Comparison of ENCODE assay signal across 10 cellular contexts in genomic region chrX:119617511-119618164, GRCh38. TPM values are rescaled to one million over a fixed set of nuclear protein-coding genes. Genes with fewer than 3 reads are reported as not detected.
DNase-seq lines count a peak whose midpoint lies in the region; ATAC-seq and TF ChIP-seq lines count a peak whose summit lies in the region.
"Had no signal": no experiment of that assay in that cellular context is flagged by ENCODE, and none has a peak within 500 bp of the region (broad histone marks: within the 10 kb centered on the region; RNA-seq: fewer than 3 reads in every experiment).

No MANE protein-coding gene starts in this region.

- DNase-seq in NOMO-1 (lab: John Stamatoyannopoulos, UW; ENCODE audit: unreplicated experiment in 2 of 2): peak; percentile 49 to 76
- peak; percentile 36 for DNase-seq in neural progenitor cell (ENCODE audit: low spot score)
- DNase-seq in SIG-M5 (lab: John Stamatoyannopoulos, UW): no peak
- no peak for DNase-seq in Ammon's horn (ENCODE audit: low spot score)
- DNase-seq in naive thymus-derived CD8-positive, alpha-beta T cell: no peak
- DNase-seq: NCI-H446 treated with DMSO at 0.1 percent for 48 hours had no signal

- no peaks in the 10 kb centered on the region for H3K9me3 ChIP-seq in neural progenitor cell (ENCODE audit: low read depth)

- no peak for TF ChIP-seq CTCF in neural progenitor cell (IDR thresholded peaks at IDR 0.05)

- no peak overlapping the region for H3K4me2 ChIP-seq in neural progenitor cell

- H3F3A ChIP-seq in neural progenitor cell (ENCODE audit: low read depth): no peaks in the 10 kb centered on the region

- peaks cover 3% of the 10 kb centered on the region for H3K36me3 Mint-ChIP-seq in neural progenitor cell
- H3K36me3 Mint-ChIP-seq in naive thymus-derived CD8-positive, alpha-beta T cell: peaks cover 0 to 33% (median 0%) of the 10 kb centered on the region in 3 donors

- H3K27ac Mint-ChIP-seq in neural progenitor cell: no peak overlapping the region
- H3K27ac Mint-ChIP-seq in naive thymus-derived CD8-positive, alpha-beta T cell: peak overlapping the region in 5 of 10 donors; percentile 4 to 69 (median 61)

- H3K27me3 ChIP-seq in neural progenitor cell: no peaks in the 10 kb centered on the region

- no peaks in the 10 kb centered on the region for H3K36me3 ChIP-seq in neural progenitor cell

- H3K4me3 Mint-ChIP-seq in neural progenitor cell: no peak overlapping the region
- peak overlapping the region in 1 of 10 donors; percentile 57 for H3K4me3 Mint-ChIP-seq in naive thymus-derived CD8-positive, alpha-beta T cell

- H4K20me1 ChIP-seq in neural progenitor cell (ENCODE audit: low read depth): no peaks in the 10 kb centered on the region

- no peak overlapping the region for H3K4me3 ChIP-seq in neural progenitor cell

- no peak overlapping the region for H3K27ac ChIP-seq in neural progenitor cell

- no peak overlapping the region for H2AFZ ChIP-seq in neural progenitor cell (replicated peaks)

- POLR2A ChIA-PET in naive thymus-derived CD8-positive, alpha-beta T cell (lab: Charles Lee): interaction anchor here (0.5 to 1.2 kb wide), 3 partner anchors 39 to 124 kb away, joined by 3 to 6 read pairs (median 5); partner anchors contain the start of gene SEPTIN6

- no peaks in the 10 kb centered on the region for H3K79me2 ChIP-seq in neural progenitor cell (ENCODE audit: low read depth)

- H3K4me1 ChIP-seq in neural progenitor cell: no peaks in the 10 kb centered on the region

- H3K9ac ChIP-seq in neural progenitor cell: no peak overlapping the region

- H3K9me3 Mint-ChIP-seq in neural progenitor cell: peaks cover 6% of the 10 kb centered on the region
- no peaks in the 10 kb centered on the region for H3K9me3 Mint-ChIP-seq in naive thymus-derived CD8-positive, alpha-beta T cell

- H3K27me3 Mint-ChIP-seq in neural progenitor cell (ENCODE audit: insufficient read depth, low read depth): peaks cover 3% of the 10 kb centered on the region
- no peaks in the 10 kb centered on the region for H3K27me3 Mint-ChIP-seq in naive thymus-derived CD8-positive, alpha-beta T cell

- peak; percentile 63 for ATAC-seq in GM19025 (IDR thresholded peaks at IDR 0.05; ENCODE audit: low read depth, unreplicated experiment)
- ATAC-seq in HG02759 (IDR thresholded peaks at IDR 0.05; ENCODE audit: unreplicated experiment): peak; percentile 72
- ATAC-seq in HG03565 (IDR thresholded peaks at IDR 0.05; ENCODE audit: unreplicated experiment): no peak
- ATAC-seq in naive thymus-derived CD8-positive, alpha-beta T cell: no peak
- ATAC-seq: left colon had no signal

- no peaks in the 10 kb centered on the region for H3K4me1 Mint-ChIP-seq in neural progenitor cell
- H3K4me1 Mint-ChIP-seq in naive thymus-derived CD8-positive, alpha-beta T cell: peaks cover 2 to 47% (median 9%) of the 10 kb centered on the region in 4 donors

RNA-seq across cellular contexts. Expression of gene NKRF, which starts 11.4 kb away (rescaled TPM):
- total RNA-seq in neural progenitor cell (ENCODE audit: low replicate concordance): 11.2 and 17.4 TPM in 2 replicates
- total RNA-seq in naive thymus-derived CD8-positive, alpha-beta T cell: 10 to 100 TPM; 14.4 to 14.6 TPM
- 1 to 10 TPM; 4.8 to 8.5 (median 6.8) TPM for polyA plus RNA-seq in naive thymus-derived CD8-positive, alpha-beta T cell

RNA-seq across cellular contexts. Expression of gene UBE2A, which starts 43.3 kb away (rescaled TPM):
- total RNA-seq in neural progenitor cell (ENCODE audit: low replicate concordance): 54.2 and 90.2 TPM in 2 replicates
- 10 to 100 TPM; 41.0 to 43.5 TPM for total RNA-seq in naive thymus-derived CD8-positive, alpha-beta T cell
- polyA plus RNA-seq in naive thymus-derived CD8-positive, alpha-beta T cell: 10 to 100 TPM; 31.5 to 43.5 (median 34.0) TPM

RNA-seq across cellular contexts. Expression of gene STEEP1, which starts 52.4 kb away (rescaled TPM):
- 34.7 and 53.5 TPM in 2 replicates for total RNA-seq in neural progenitor cell (ENCODE audit: low replicate concordance)
- 10 to 100 TPM; 24.9 to 25.7 TPM for total RNA-seq in naive thymus-derived CD8-positive, alpha-beta T cell
- polyA plus RNA-seq in naive thymus-derived CD8-positive, alpha-beta T cell: 10 to 100 TPM; 13.3 to 18.0 (median 15.3) TPM

Comparison
In these comparisons a context has a peak if more than half of its experiments do, and no peak if none do; other contexts are left out.
1. ATAC-seq: peak in GM19025 (single experiment) and HG02759 (single experiment); none in HG03565 (single experiment) and naive thymus-derived CD8-positive, alpha-beta T cell (0 of 2).
2. DNase-seq: peak in NOMO-1 (2 of 2) and neural progenitor cell (single experiment); none in SIG-M5 (single experiment), Ammon's horn (single experiment) and naive thymus-derived CD8-positive, alpha-beta T cell (0 of 10).